19 cellular contexts compared by ENCODE assay signal in genomic region chr4:186957952-186958555, GRCh38.
"Had no signal": no experiment of that assay in that cellular context is flagged by ENCODE, and none has a peak within 500 bp of the region (broad histone marks: within the 10 kb centered on the region; RNA-seq: fewer than 3 reads in every experiment).

No MANE protein-coding gene starts in this region.

- H3K36me3 Mint-ChIP-seq: stimulated activated effector memory CD8-positive, alpha-beta T cell treated with anti-CD3 and anti-CD28 coated beads, Interleukin-12 subunit alpha, Interleukin-12 subunit beta, amount 100 ng/mL, for 72 hours; T-cell had no signal

- H3K27me3 ChIP-seq: colonic mucosa, esophagus muscularis mucosa, heart left ventricle, neutrophil, thyroid gland had no signal

- H3K4me1 ChIP-seq: colonic mucosa, esophagus muscularis mucosa, parathyroid adenoma, thyroid gland had no signal

- H3K4me3 ChIP-seq: colonic mucosa, esophagus muscularis mucosa, heart left ventricle, lung, thyroid gland had no signal

- H3K27me3 Mint-ChIP-seq: T-cell had no signal

- H3K9ac ChIP-seq: parathyroid adenoma had no signal

- H3K9me3 ChIP-seq: colonic mucosa, esophagus muscularis mucosa, neutrophil, thyroid gland had no signal

- H3K9me3 Mint-ChIP-seq: stimulated activated effector memory CD8-positive, alpha-beta T cell treated with anti-CD3 and anti-CD28 coated beads, Interleukin-12 subunit alpha, Interleukin-12 subunit beta, amount 100 ng/mL, for 72 hours had no signal

- H3K27ac ChIP-seq: colonic mucosa, esophagus muscularis mucosa, heart left ventricle, neutrophil, parathyroid adenoma, thyroid gland had no signal

- H3K27ac Mint-ChIP-seq: immature natural killer cell; stimulated activated effector memory CD8-positive, alpha-beta T cell treated with anti-CD3 and anti-CD28 coated beads, Interleukin-12 subunit alpha, Interleukin-12 subunit beta, amount 100 ng/mL, for 72 hours; T-cell had no signal

- H3K36me3 ChIP-seq: colonic mucosa, esophagus muscularis mucosa, heart left ventricle, neutrophil, thyroid gland had no signal

- H3K4me3 Mint-ChIP-seq: immature natural killer cell; stimulated activated effector memory CD8-positive, alpha-beta T cell treated with anti-CD3 and anti-CD28 coated beads, Interleukin-12 subunit alpha, Interleukin-12 subunit beta, amount 100 ng/mL, for 72 hours; T-cell had no signal

- ATAC-seq: activated CD4-positive, CD25-positive, alpha-beta regulatory T cell treated with anti-CD3 and anti-CD28 coated beads, Interleukin-2, amount 50 U/mL, for 24 hours; heart left ventricle; left colon; stimulated activated effector memory CD8-positive, alpha-beta T cell treated with anti-CD3 and anti-CD28 coated beads, Interleukin-12 subunit alpha, Interleukin-12 subunit beta, amount 100 ng/mL, for 72 hours; T-cell had no signal

- H3K79me2 ChIP-seq: parathyroid adenoma had no signal

- H2AFZ ChIP-seq: parathyroid adenoma had no signal

- DNase-seq: activated CD4-positive, alpha-beta T cell treated with anti-CD3 and anti-CD28 coated beads, Interleukin-2, amount 50 U/mL, for 1 hour; activated CD8-positive, alpha-beta memory T cell treated with anti-CD3 and anti-CD28 coated beads for 24 hours; activated gamma-delta T cell treated with Interleukin-2 at 50 U/mL for 16 hours; aorta; caudate nucleus; colonic mucosa; foreskin fibroblast; heart left ventricle; immature natural killer cell; left colon; T-cell; T-helper 9 cell; thyroid gland had no signal

- H3K4me1 Mint-ChIP-seq: immature natural killer cell; stimulated activated effector memory CD8-positive, alpha-beta T cell treated with anti-CD3 and anti-CD28 coated beads, Interleukin-12 subunit alpha, Interleukin-12 subunit beta, amount 100 ng/mL, for 72 hours; T-cell had no signal
